21 cellular contexts compared by ENCODE assay signal in the genomic region with DNA sequence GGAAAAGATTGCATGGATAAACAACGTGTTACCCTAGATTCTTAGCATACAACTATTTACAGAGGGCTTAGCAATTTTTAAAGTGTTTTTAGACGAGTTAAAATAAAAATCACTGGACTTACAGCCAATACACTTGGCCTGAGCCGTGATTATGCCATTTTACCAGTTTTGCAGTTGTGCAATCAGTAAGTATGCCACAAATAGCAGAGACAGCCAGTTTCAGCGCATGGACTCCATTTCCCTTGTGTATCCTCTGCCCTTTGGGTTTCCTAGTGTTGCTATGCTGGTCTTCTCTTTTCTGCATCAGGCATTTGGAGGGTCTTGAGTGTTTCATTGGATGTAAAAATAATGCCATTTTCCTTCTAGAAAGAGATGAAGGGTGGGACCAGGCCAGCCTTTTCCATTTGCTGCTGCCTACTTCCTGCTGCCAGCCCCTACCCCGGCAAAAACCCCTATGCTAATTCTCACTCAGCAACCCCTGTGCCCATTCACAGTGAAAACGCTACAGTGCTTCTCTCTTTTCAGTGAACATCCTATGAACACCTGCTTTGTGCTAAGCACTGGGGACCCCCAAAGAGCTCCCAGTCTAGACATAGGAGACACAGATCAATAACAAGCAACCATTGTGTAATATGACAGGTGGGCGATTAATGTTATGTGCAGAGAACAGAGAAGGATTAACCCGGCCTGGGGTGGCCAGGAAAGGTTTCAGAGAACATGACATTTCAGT.
A peak's percentile ranks its signal among the peaks of the same experiment; 100 is the strongest.
DNase-seq lines count a peak whose midpoint lies in the region; ATAC-seq and TF ChIP-seq lines count a peak whose summit lies in the region.
"Had no signal": no experiment of that assay in that cellular context is flagged by ENCODE, and none has a peak within 500 bp of the region (broad histone marks: within the 10 kb centered on the region; RNA-seq: fewer than 3 reads in every experiment).

No MANE protein-coding gene starts in this region.

- H3K27me3 ChIP-seq in aorta (ENCODE audit: control insufficient read depth in 1 of 2, insufficient read depth in 2 of 2, low read length in 1 of 2), result no peaks in the 10 kb centered on the region
- H3K27me3 ChIP-seq: ovary, transverse colon had no signal

- no peaks in the 10 kb centered on the region for H3K9me3 ChIP-seq in aorta (ENCODE audit: control insufficient read depth, low read length)
- H3K9me3 ChIP-seq: A549, ovary, spleen, transverse colon had no signal

- H3K4me3 ChIP-seq in choroid plexus epithelial cell (ENCODE audit: low read depth, low read length) (no peak overlapping the region), aorta (ENCODE audit: low read length in 2 of 2) (no peak overlapping the region)
- H3K4me3 ChIP-seq: A549, ovary, spleen, transverse colon had no signal

- no peaks in the 10 kb centered on the region for H3K36me3 ChIP-seq in aorta (ENCODE audit: control insufficient read depth in 1 of 2, insufficient read depth in 2 of 2, low read length in 1 of 2)
- H3K36me3 ChIP-seq: ovary, spleen, transverse colon had no signal

- no peaks in the 10 kb centered on the region for H3K36me3 Mint-ChIP-seq in immature natural killer cell
- H3K36me3 Mint-ChIP-seq: activated CD8-positive, alpha-beta memory T cell treated with anti-CD3 and anti-CD28 coated beads, Interleukin-2, amount 10 ng/mL, durations not matched to agents 7 days and 5 days; CD4-positive, alpha-beta memory T cell; stimulated activated effector memory CD8-positive, alpha-beta T cell treated with anti-CD3 and anti-CD28 coated beads, Interleukin-12 subunit alpha, Interleukin-12 subunit beta, amount 100 ng/mL, for 72 hours had no signal

- H3K4me1 ChIP-seq in aorta (ENCODE audit: control insufficient read depth in 1 of 2, insufficient read depth in 2 of 2, low read length in 2 of 2), result peaks cover 10 to 14% of the 10 kb centered on the region in 2 donors
- H3K4me1 ChIP-seq: spleen, transverse colon had no signal

- no peaks in the 10 kb centered on the region for H3K4me1 Mint-ChIP-seq in immature natural killer cell
- H3K4me1 Mint-ChIP-seq: activated CD8-positive, alpha-beta memory T cell treated with anti-CD3 and anti-CD28 coated beads, Interleukin-2, amount 10 ng/mL, durations not matched to agents 7 days and 5 days; CD4-positive, alpha-beta memory T cell; stimulated activated effector memory CD8-positive, alpha-beta T cell treated with anti-CD3 and anti-CD28 coated beads, Interleukin-12 subunit alpha, Interleukin-12 subunit beta, amount 100 ng/mL, for 72 hours had no signal

- WGBS in aorta, 2 donors, result 49% methylated on average over 8 of the region's 8 CpGs

- peak overlapping the region; percentile 3 to 56 for H3K27ac ChIP-seq in aorta (ENCODE audit: low read depth in 1 of 2, low read length in 2 of 2)
- H3K27ac ChIP-seq: A549, ovary, spleen, transverse colon had no signal

- DNase-seq in NCI-H748 (lab: John Stamatoyannopoulos, UW; ENCODE audit: unreplicated experiment) (peak; percentile 57), NCI-H748 treated with DMSO at 0.1 percent for 48 hours (lab: John Stamatoyannopoulos, UW) (no peak), choroid plexus epithelial cell (ENCODE audit: low read depth) (peak; percentile 17), left lobe of liver (ENCODE audit: low spot score) (no peak), aorta (no peak), immature natural killer cell (no peak)
- DNase-seq: activated CD4-positive, alpha-beta T cell treated with anti-CD3 and anti-CD28 coated beads for 1 hour; activated CD8-positive, alpha-beta memory T cell treated with anti-CD3 and anti-CD28 coated beads, Interleukin-2, amount 10 ng/mL, durations not matched to agents 7 days and 5 days; activated effector memory CD4-positive, alpha-beta T cell treated with anti-CD3 and anti-CD28 coated beads, Interleukin-2, amount 50 U/mL, for 16 hours; amygdala; CD4-positive, alpha-beta memory T cell; DND-41; NCI-H1092; NCI-H446; ovary; spleen; transverse colon had no signal

- no peaks in the 10 kb centered on the region for H3K9me3 Mint-ChIP-seq in immature natural killer cell
- H3K9me3 Mint-ChIP-seq: CD4-positive, alpha-beta memory T cell; stimulated activated effector memory CD8-positive, alpha-beta T cell treated with anti-CD3 and anti-CD28 coated beads, Interleukin-12 subunit alpha, Interleukin-12 subunit beta, amount 100 ng/mL, for 72 hours had no signal

- ATAC-seq in left lobe of liver (peak; percentile 69), aorta (ENCODE audit: low FRiP score) (no peak), GM19351 (IDR thresholded peaks at IDR 0.05; ENCODE audit: unreplicated experiment) (no peak)
- ATAC-seq in activated CD4-positive, CD25-positive, alpha-beta regulatory T cell treated with anti-CD3 and anti-CD28 coated beads, Interleukin-2, amount 50 U/mL, for 24 hours, result no peak
- ATAC-seq: A549; activated CD8-positive, alpha-beta memory T cell treated with anti-CD3 and anti-CD28 coated beads, Interleukin-2, amount 10 ng/mL, durations not matched to agents 7 days and 5 days; stimulated activated effector memory CD8-positive, alpha-beta T cell treated with anti-CD3 and anti-CD28 coated beads, Interleukin-12 subunit alpha, Interleukin-12 subunit beta, amount 100 ng/mL, for 72 hours had no signal

- peaks cover 0 to 16% (median 8%) of the 10 kb centered on the region in 3 donors for H3K27me3 Mint-ChIP-seq in immature natural killer cell (ENCODE audit: low read depth in 3 of 3)

- H3K4me3 Mint-ChIP-seq in immature natural killer cell, result no peak overlapping the region
- H3K4me3 Mint-ChIP-seq: activated CD8-positive, alpha-beta memory T cell treated with anti-CD3 and anti-CD28 coated beads, Interleukin-2, amount 10 ng/mL, durations not matched to agents 7 days and 5 days; CD4-positive, alpha-beta memory T cell; stimulated activated effector memory CD8-positive, alpha-beta T cell treated with anti-CD3 and anti-CD28 coated beads, Interleukin-12 subunit alpha, Interleukin-12 subunit beta, amount 100 ng/mL, for 72 hours had no signal

- no peak for TF ChIP-seq CTCF in choroid plexus epithelial cell (conservative IDR thresholded peaks at IDR 0.05; ENCODE audit: low read depth, low read length)

- intact Hi-C loops in aorta (cut with DNase I), result no loop called here

- H3K27ac Mint-ChIP-seq in immature natural killer cell, result no peak overlapping the region
- H3K27ac Mint-ChIP-seq: activated CD8-positive, alpha-beta memory T cell treated with anti-CD3 and anti-CD28 coated beads, Interleukin-2, amount 10 ng/mL, durations not matched to agents 7 days and 5 days; CD4-positive, alpha-beta memory T cell; stimulated activated effector memory CD8-positive, alpha-beta T cell treated with anti-CD3 and anti-CD28 coated beads, Interleukin-12 subunit alpha, Interleukin-12 subunit beta, amount 100 ng/mL, for 72 hours had no signal

Comparison
In these comparisons a context has a peak if more than half of its experiments do, and no peak if none do; other contexts are left out.
1. DNase-seq: peak in NCI-H748 (single experiment) and choroid plexus epithelial cell (single experiment); none in NCI-H748 treated with DMSO at 0.1 percent for 48 hours (single experiment), left lobe of liver (single experiment), aorta (0 of 2) and immature natural killer cell (0 of 3).